ENCODE assay signal across 21 cellular contexts in genomic region chr14:72682188-72682587, GRCh38.
DNase-seq lines count a peak whose midpoint lies in the region; ATAC-seq and TF ChIP-seq lines count a peak whose summit lies in the region.
"Had no signal": no experiment of that assay in that cellular context is flagged by ENCODE, and none has a peak within 500 bp of the region (broad histone marks: within the 10 kb centered on the region; RNA-seq: fewer than 3 reads in every experiment).

No MANE protein-coding gene starts in this region.

- H3K36me3 ChIP-seq in IMR-90 (ENCODE audit: control insufficient read depth, insufficient read depth, low read length) = peaks cover 2% of the 10 kb centered on the region; the same call in 1 of the 2 replicates
- no peaks in the 10 kb centered on the region for H3K36me3 ChIP-seq in neural progenitor cell
- H3K36me3 ChIP-seq in CD8-positive, alpha-beta memory T cell (ENCODE audit: insufficient read depth, low read length) = no peaks in the 10 kb centered on the region

- H2AK5ac ChIP-seq in IMR-90 (ENCODE audit: low read depth, low read length) = peak overlapping the region; percentile 86

- H3K9ac ChIP-seq in IMR-90 (ENCODE audit: low read depth, low read length) (no peak overlapping the region), neural progenitor cell (no peak overlapping the region)

- dilution Hi-C loops in IMR-90 (cut with HindIII; ENCODE audit: low sequenced_read_pairs, unreplicated experiment) = no loop called here

- H3K27me3 ChIP-seq in IMR-90 (ENCODE audit: control insufficient read depth, insufficient read depth, low read length) = no peaks in the 10 kb centered on the region
- H3K27me3 ChIP-seq in neural progenitor cell = no peaks in the 10 kb centered on the region
- H3K27me3 ChIP-seq in CD8-positive, alpha-beta memory T cell (ENCODE audit: insufficient read depth, low read length, poor library complexity, severe bottlenecking) = no peaks in the 10 kb centered on the region
- H3K27me3 ChIP-seq: cardiac muscle cell, dorsolateral prefrontal cortex, testis had no signal

- no peaks in the 10 kb centered on the region for H4K20me1 ChIP-seq in IMR-90 (ENCODE audit: insufficient read depth, low read length)
- no peaks in the 10 kb centered on the region for H4K20me1 ChIP-seq in neural progenitor cell (ENCODE audit: low read depth)

- H3K18ac ChIP-seq in IMR-90 (ENCODE audit: low read depth, low read length) = peak overlapping the region; percentile 67; the same call in 1 of the 2 replicates

- peak overlapping the region; percentile 52 for H2AK9ac ChIP-seq in IMR-90 (replicated peaks; ENCODE audit: low read depth, low read length, poor library complexity)

- peak overlapping the region; percentile 38 for H3K14ac ChIP-seq in IMR-90 (replicated peaks; ENCODE audit: low read depth, low read length)

- peak overlapping the region; percentile 75; the same call in 1 of the 2 replicates for H3K4ac ChIP-seq in IMR-90 (ENCODE audit: low read depth, low read length)

- BruUV-seq in IMR-90 (replicated peaks; lab: Mats Ljungman, UMichigan) = no TSS peak

- no peak for TF ChIP-seq POLR2A in IMR-90 (IDR thresholded peaks at IDR 0.05; ENCODE audit: low read depth, low read length)

- peak overlapping the region; percentile 0; the same call in 1 of the 3 replicates for H2BK15ac ChIP-seq in IMR-90 (ENCODE audit: low read depth, low read length)

- H3K9me3 ChIP-seq in IMR-90 (ENCODE audit: control insufficient read depth, insufficient read depth, low read length) (no peaks in the 10 kb centered on the region), neural progenitor cell (ENCODE audit: low read depth) (no peaks in the 10 kb centered on the region)
- no peaks in the 10 kb centered on the region for H3K9me3 ChIP-seq in CD8-positive, alpha-beta memory T cell (ENCODE audit: low read length)
- H3K9me3 ChIP-seq: left ventricle myocardium inferior, mucosa of descending colon, testis had no signal

- H2BK120ac ChIP-seq in IMR-90 (ENCODE audit: low read depth, low read length) = peak overlapping the region; percentile 79

- H3K9me3 Mint-ChIP-seq in neural progenitor cell = peaks cover 5% of the 10 kb centered on the region
- no peaks in the 10 kb centered on the region for H3K9me3 Mint-ChIP-seq in CD8-positive, alpha-beta memory T cell
- H3K9me3 Mint-ChIP-seq: activated naive CD8-positive, alpha-beta T cell treated with anti-CD3 and anti-CD28 coated beads, Interleukin-2, amount 10 ng/mL, durations not matched to agents 7 days and 5 days had no signal

- no peaks in the 10 kb centered on the region for H3F3A ChIP-seq in neural progenitor cell (ENCODE audit: low read depth)

- H3K27ac Mint-ChIP-seq in neural progenitor cell = no peak overlapping the region
- no peak overlapping the region for H3K27ac Mint-ChIP-seq in CD8-positive, alpha-beta memory T cell
- H3K27ac Mint-ChIP-seq: activated naive CD8-positive, alpha-beta T cell treated with anti-CD3 and anti-CD28 coated beads, Interleukin-2, amount 10 ng/mL, durations not matched to agents 7 days and 5 days; activated T-helper 1 cell treated with anti-CD3 and anti-CD28 coated beads, Interleukin-12 subunit alpha, Interleukin-12 subunit beta, Interleukin-2, Interleukin-4 antibody, amounts not matched to agents 30 ng/mL and 10 ng/mL and 1 ng/mL, durations not matched to agents 14 hours and 24 hours and 36 hours had no signal

- POLR2A ChIA-PET in IMR-90 (lab: Charles Lee; ENCODE audit: unreplicated experiment) = no interaction called here
- POLR2A ChIA-PET in CD8-positive, alpha-beta memory T cell (lab: Charles Lee) = no interaction called here

- no peak for TF ChIP-seq CTCF in IMR-90 (conservative IDR thresholded peaks at IDR 0.05; ENCODE audit: low read depth, low read length)
- TF ChIP-seq CTCF in neural progenitor cell (IDR thresholded peaks at IDR 0.05) = no peak

- H3K4me1 Mint-ChIP-seq in neural progenitor cell = peaks cover 38% of the 10 kb centered on the region
- H3K4me1 Mint-ChIP-seq in CD8-positive, alpha-beta memory T cell = no peaks in the 10 kb centered on the region

- H2BK5ac ChIP-seq in IMR-90 (ENCODE audit: low read depth, low read length, poor library complexity, severe bottlenecking) = peak overlapping the region; percentile 66

- CTCF ChIA-PET in IMR-90 (lab: Yijun Ruan, JAX) = interaction anchor here (0.6 kb wide), 1 partner anchor 42 kb away, joined by 3 read pairs; no protein-coding TSS in a partner anchor
- CTCF ChIA-PET in CD8-positive, alpha-beta memory T cell (lab: Charles Lee) = no interaction called here

- H3K4me1 ChIP-seq in IMR-90 (ENCODE audit: control insufficient read depth, insufficient read depth, low read length) (peaks cover 27% of the 10 kb centered on the region), neural progenitor cell (peaks cover 27% of the 10 kb centered on the region)
- H3K4me1 ChIP-seq in CD8-positive, alpha-beta memory T cell (ENCODE audit: insufficient read depth, low read length) = no peaks in the 10 kb centered on the region
- H3K4me1 ChIP-seq: testis had no signal

- H3K4me2 ChIP-seq in IMR-90 (ENCODE audit: low read depth, low read length) (no peak overlapping the region), neural progenitor cell (no peak overlapping the region)

- H2BK20ac ChIP-seq in IMR-90 (ENCODE audit: low read depth, low read length) = peak overlapping the region; percentile 11

- ATAC-seq in IMR-90 (ENCODE audit: low read depth) = peak; percentile 21
- ATAC-seq: K562, mucosa of descending colon had no signal

- peak overlapping the region; percentile 66; the same call in 1 of the 2 replicates for H4K5ac ChIP-seq in IMR-90 (ENCODE audit: low read depth, low read length)

- H3K27ac ChIP-seq in IMR-90 (ENCODE audit: insufficient read depth, low read length) = peak overlapping the region; percentile 44; the same call in 1 of the 2 replicates
- no peak overlapping the region for H3K27ac ChIP-seq in neural progenitor cell
- no peak overlapping the region for H3K27ac ChIP-seq in CD8-positive, alpha-beta memory T cell (ENCODE audit: low read depth, low read length)
- H3K27ac ChIP-seq: cardiac muscle cell, left ventricle myocardium inferior, testis had no signal

- H3K56ac ChIP-seq in IMR-90 (ENCODE audit: extremely low read depth, insufficient read depth, low read length) = no peak overlapping the region

- in situ Hi-C loops in IMR-90 (cut with MboI; ENCODE audit: low sequenced_read_pairs) = no loop called here

- H4K91ac ChIP-seq in IMR-90 (ENCODE audit: insufficient read depth, low read depth, low read length) = peak overlapping the region; percentile 70

- H3K27me3 Mint-ChIP-seq in neural progenitor cell (ENCODE audit: insufficient read depth, low read depth) = peaks cover 3% of the 10 kb centered on the region
- peaks cover 0 to 3% of the 10 kb centered on the region in 2 donors for H3K27me3 Mint-ChIP-seq in CD8-positive, alpha-beta memory T cell
- H3K27me3 Mint-ChIP-seq: activated naive CD8-positive, alpha-beta T cell treated with anti-CD3 and anti-CD28 coated beads, Interleukin-2, amount 10 ng/mL, durations not matched to agents 7 days and 5 days had no signal

- peak; percentile 81 for DNase-seq in AG20443 (ENCODE audit: low spot score)
- DNase-seq in IMR-90 = peak; percentile 36
- DNase-seq in dedifferentiated amniotic fluid mesenchymal stem cell (ENCODE audit: extremely low spot score) = peak; percentile 88
- no peak for DNase-seq in neural progenitor cell (ENCODE audit: low spot score)
- DNase-seq in CD8-positive, alpha-beta memory T cell = no peak
- DNase-seq in NCI-H2171 treated with DMSO at 0.1 percent for 48 hours (lab: John Stamatoyannopoulos, UW) = no peak
- no peak for DNase-seq in stimulated activated naive CD4-positive, alpha-beta T cell treated with Interleukin-2 at 50 U/mL for 16 hours (lab: John Stamatoyannopoulos, UW)
- DNase-seq in NCI-H748 treated with DMSO at 0.1 percent for 48 hours (lab: John Stamatoyannopoulos, UW) = no peak
- DNase-seq: activated CD4-positive, alpha-beta T cell treated with anti-CD3 and anti-CD28 coated beads for 4 hours; activated naive CD8-positive, alpha-beta T cell treated with anti-CD3 and anti-CD28 coated beads, Interleukin-2, amount 10 ng/mL, durations not matched to agents 7 days and 5 days; dorsolateral prefrontal cortex; left ventricle myocardium inferior; mucosa of descending colon; MV-4-11; NCI-H2081 treated with DMSO at 0.1 percent for 48 hours; NCI-H526; SW 1271; testis had no signal

- H3K79me2 ChIP-seq in neural progenitor cell (ENCODE audit: low read depth) = no peaks in the 10 kb centered on the region

- peaks cover 3% of the 10 kb centered on the region for H3K36me3 Mint-ChIP-seq in neural progenitor cell
- H3K36me3 Mint-ChIP-seq in CD8-positive, alpha-beta memory T cell = peaks cover 0 to 5% (median 3%) of the 10 kb centered on the region in 3 donors

- TF ChIP-seq RAD21 in IMR-90 (IDR thresholded peaks at IDR 0.05; ENCODE audit: low read length) = no peak

- H3K79me1 ChIP-seq in IMR-90 (ENCODE audit: low read depth in 1 of 2, low read length in 2 of 2) = peaks cover 10 to 29% of the 10 kb centered on the region in 2 experiments; a peak in 2 of 4 replicates

- 0 out of 2 replicates have a peak overlapping the region, but pooled peaks have one; percentile 47 for H3K23ac ChIP-seq in IMR-90 (ENCODE audit: low read depth, low read length)

- H3K4me3 Mint-ChIP-seq in neural progenitor cell = no peak overlapping the region
- no peak overlapping the region for H3K4me3 Mint-ChIP-seq in CD8-positive, alpha-beta memory T cell
- H3K4me3 Mint-ChIP-seq: activated naive CD8-positive, alpha-beta T cell treated with anti-CD3 and anti-CD28 coated beads, Interleukin-2, amount 10 ng/mL, durations not matched to agents 7 days and 5 days; activated T-helper 1 cell treated with anti-CD3 and anti-CD28 coated beads, Interleukin-12 subunit alpha, Interleukin-12 subunit beta, Interleukin-2, Interleukin-4 antibody, amounts not matched to agents 30 ng/mL and 10 ng/mL and 1 ng/mL, durations not matched to agents 14 hours and 24 hours and 36 hours had no signal

- intact Hi-C loops in IMR-90 (cut with micrococcal nuclease) = no loop called here

- no peak overlapping the region for H3K4me3 ChIP-seq in IMR-90 (ENCODE audit: insufficient read depth, low read depth, low read length)
- H3K4me3 ChIP-seq in neural progenitor cell = no peak overlapping the region
- no peak overlapping the region for H3K4me3 ChIP-seq in CD8-positive, alpha-beta memory T cell (ENCODE audit: low read length)
- H3K4me3 ChIP-seq: cardiac muscle cell, dorsolateral prefrontal cortex, K562, left ventricle myocardium inferior, mucosa of descending colon, testis had no signal

- H3K9me1 ChIP-seq in IMR-90 (ENCODE audit: insufficient read depth, low read length) = peaks cover 29% of the 10 kb centered on the region

- H4K8ac ChIP-seq in IMR-90 (ENCODE audit: low read depth in 2 of 2, low read length in 2 of 2) = peak overlapping the region; percentile 10 to 78; a peak in 3 of 4 replicates

- no CpG with 5 or more reads among the region's 5 CpGs for WGBS in IMR-90 (ENCODE audit: extremely low coverage in 2 of 2, insufficient read length in 1 of 2), 2 experiments

- H2AFZ ChIP-seq in IMR-90 (replicated peaks; ENCODE audit: low read length, poor library complexity) = peak overlapping the region; percentile 8
- peak overlapping the region; percentile 63 for H2AFZ ChIP-seq in neural progenitor cell (replicated peaks)

TF ChIP-seq in IMR-90, 13 proteins besides CTCF, POLR2A, EP300 and RAD21 (continues in another document):
- TF ChIP-seq NFE2L2 (IDR thresholded peaks at IDR 0.05; ENCODE audit: low read depth, low read length) = no peak
- no peak for TF ChIP-seq SMC3 (IDR thresholded peaks at IDR 0.05; ENCODE audit: low read depth, low read length)

Comparison
In these comparisons a context has a peak if more than half of its experiments do, and no peak if none do; other contexts are left out.
1. DNase-seq: peak in AG20443 (single experiment), IMR-90 (single experiment) and dedifferentiated amniotic fluid mesenchymal stem cell (single experiment); none in neural progenitor cell (single experiment), CD8-positive, alpha-beta memory T cell (0 of 5), NCI-H2171 treated with DMSO at 0.1 percent for 48 hours (single experiment), stimulated activated naive CD4-positive, alpha-beta T cell treated with Interleukin-2 at 50 U/mL for 16 hours (single experiment) and NCI-H748 treated with DMSO at 0.1 percent for 48 hours (single experiment).